20 cellular contexts compared by ENCODE assay signal in genomic region chr14:69266572-69267345, GRCh38.
"Had no signal": no experiment of that assay in that cellular context is flagged by ENCODE, and none has a peak within 500 bp of the region (broad histone marks: within the 10 kb centered on the region; RNA-seq: fewer than 3 reads in every experiment).

No MANE protein-coding gene starts in this region.

- H3K27ac ChIP-seq: lower lobe of right lung, psoas muscle, sigmoid colon, testis, transverse colon had no signal

- H3K4me3 Mint-ChIP-seq: endodermal cell; memory B cell; naive B cell; nephron; stimulated activated naive B cell treated with anti-CD40 and anti-IgM and Interleukin-4, amounts not matched to agents 10 μg/mL and 1 μg/mL and 100 μg/mL, for 72 hours; stimulated activated naive CD8-positive, alpha-beta T cell treated with anti-CD3 and anti-CD28 coated beads, Interleukin-15, amount 100 ng/mL, for 72 hours had no signal

- H3K36me3 ChIP-seq: lower lobe of right lung, sigmoid colon, transverse colon had no signal

- H3K9me3 Mint-ChIP-seq: endodermal cell; memory B cell; naive B cell; nephron; stimulated activated naive B cell treated with anti-CD40 and anti-IgM and Interleukin-4, amounts not matched to agents 10 μg/mL and 1 μg/mL and 100 μg/mL, for 72 hours; stimulated activated naive CD8-positive, alpha-beta T cell treated with anti-CD3 and anti-CD28 coated beads, Interleukin-15, amount 100 ng/mL, for 72 hours had no signal

- H3K27me3 ChIP-seq: testis had no signal

- H3K9me3 ChIP-seq: lower lobe of right lung, psoas muscle, sigmoid colon, testis, transverse colon had no signal

- H3K4me3 ChIP-seq: coronary artery, lower lobe of right lung, psoas muscle, sigmoid colon, skin epidermis, testis, transverse colon had no signal

- H3K4me1 Mint-ChIP-seq: memory B cell; nephron; stimulated activated naive B cell treated with anti-CD40 and anti-IgM and Interleukin-4, amounts not matched to agents 10 μg/mL and 1 μg/mL and 100 μg/mL, for 72 hours; stimulated activated naive CD8-positive, alpha-beta T cell treated with anti-CD3 and anti-CD28 coated beads, Interleukin-15, amount 100 ng/mL, for 72 hours had no signal

- H3K4me1 ChIP-seq: lower lobe of right lung, psoas muscle, testis had no signal

- ATAC-seq: left lobe of liver; lower lobe of right lung; psoas muscle; stimulated activated naive B cell treated with anti-CD40 and anti-IgM and Interleukin-4, amounts not matched to agents 10 μg/mL and 1 μg/mL and 100 μg/mL, for 72 hours; stimulated activated naive CD8-positive, alpha-beta T cell treated with anti-CD3 and anti-CD28 coated beads, Interleukin-15, amount 100 ng/mL, for 72 hours had no signal

- H3K27ac Mint-ChIP-seq: endodermal cell; memory B cell; nephron; stimulated activated naive B cell treated with anti-CD40 and anti-IgM and Interleukin-4, amounts not matched to agents 10 μg/mL and 1 μg/mL and 100 μg/mL, for 72 hours had no signal

- H3K36me3 Mint-ChIP-seq: memory B cell; naive B cell; stimulated activated naive B cell treated with anti-CD40 and anti-IgM and Interleukin-4, amounts not matched to agents 10 μg/mL and 1 μg/mL and 100 μg/mL, for 72 hours had no signal

- DNase-seq: effector CD4-positive, alpha-beta T cell; endodermal cell; foreskin melanocyte; islet precursor cell; lower lobe of right lung; midbrain; naive B cell; psoas muscle; sigmoid colon; stimulated activated CD4-positive, alpha-beta T cell treated with anti-CD3 and anti-CD28 coated beads, Interleukin-2, amount 100 ng/mL, for 24 hours; stimulated activated CD4-positive, alpha-beta T cell treated with anti-CD3 and anti-CD28 coated beads, Interleukin-4, amount 100 ng/mL, for 4 hours; stimulated activated naive B cell treated with anti-CD40 and anti-IgM and Interleukin-4, amounts not matched to agents 10 μg/mL and 1 μg/mL and 100 μg/mL, for 72 hours; stimulated activated naive CD8-positive, alpha-beta T cell treated with anti-CD3 and anti-CD28 coated beads, Interleukin-15, amount 100 ng/mL, for 72 hours; testis; transverse colon had no signal
